In genomic region chr5:109691248-109691574, GRCh38 we compare ENCODE assay signal across 7 cellular contexts. TPM values are rescaled to one million over a fixed set of nuclear protein-coding genes. Genes with fewer than 3 reads are reported as not detected.
A peak's percentile ranks its signal among the peaks of the same experiment; 100 is the strongest.
DNase-seq lines count a peak whose midpoint lies in the region; ATAC-seq and TF ChIP-seq lines count a peak whose summit lies in the region.

No MANE protein-coding gene starts in this region.

- ATAC-seq in GM21717 (IDR thresholded peaks at IDR 0.05; ENCODE audit: unreplicated experiment) (no peak), GM21529 (IDR thresholded peaks at IDR 0.05; ENCODE audit: unreplicated experiment) (no peak)

- H3K27me3 Mint-ChIP-seq in T-helper 2 cell treated with Interferon-gamma antibody and Interleukin-4, amounts not matched to agents 5 μg/mL and 100 μg/mL, for 36 hours (ENCODE audit: low read depth) = peaks cover under 1% of the 10 kb centered on the region

- peaks cover 3% of the 10 kb centered on the region for H3K36me3 Mint-ChIP-seq in T-helper 2 cell treated with Interferon-gamma antibody and Interleukin-4, amounts not matched to agents 5 μg/mL and 100 μg/mL, for 36 hours (ENCODE audit: low read depth)

- H3K4me1 Mint-ChIP-seq in T-helper 2 cell treated with Interferon-gamma antibody and Interleukin-4, amounts not matched to agents 5 μg/mL and 100 μg/mL, for 36 hours (ENCODE audit: low read depth) = peaks cover 43% of the 10 kb centered on the region

- H3K4me1 ChIP-seq in skeletal muscle satellite cell (ENCODE audit: control insufficient read depth, insufficient read depth, low read length) = peaks cover 44% of the 10 kb centered on the region

- H3K36me3 ChIP-seq in skeletal muscle satellite cell (ENCODE audit: insufficient read depth, low read length) = no peaks in the 10 kb centered on the region

- DNase-seq in HEK293T (ENCODE audit: extremely low spot score) = peak; percentile 10
- peak; percentile 37 for DNase-seq in T-helper 2 cell treated with Interferon-gamma antibody and Interleukin-4, amounts not matched to agents 5 μg/mL and 100 μg/mL, for 36 hours (ENCODE audit: low spot score)
- DNase-seq in fibroblast of mammary gland (ENCODE audit: low read depth) = no peak
- no peak for DNase-seq in ACHN

- peak overlapping the region; percentile 87 for H3K27ac Mint-ChIP-seq in T-helper 2 cell treated with Interferon-gamma antibody and Interleukin-4, amounts not matched to agents 5 μg/mL and 100 μg/mL, for 36 hours

- CTCF ChIA-PET in HEK293T (lab: Yijun Ruan, JAX) = interaction anchor here (1.5 to 2.3 kb wide), 2 partner anchors 10 to 28 kb away, joined by 3 to 4 read pairs; no protein-coding TSS in a partner anchor

- H3K4me2 ChIP-seq in skeletal muscle satellite cell (ENCODE audit: low read length) = peak overlapping the region; percentile 81

- TF ChIP-seq CTCF in fibroblast of mammary gland (conservative IDR thresholded peaks at IDR 0.05; ENCODE audit: control insufficient read depth, insufficient read depth, low read depth, low read length) = no peak

- H3K4me3 ChIP-seq in fibroblast of mammary gland (ENCODE audit: control insufficient read depth, low read depth, low read length) = peak overlapping the region; percentile 75
- peak overlapping the region; percentile 96 for H3K4me3 ChIP-seq in skeletal muscle satellite cell (ENCODE audit: low read length)

- peaks cover 7% of the 10 kb centered on the region for H3K9me3 ChIP-seq in skeletal muscle satellite cell (replicated peaks; ENCODE audit: low read length)

- peaks cover 12% of the 10 kb centered on the region for H3K9me3 Mint-ChIP-seq in T-helper 2 cell treated with Interferon-gamma antibody and Interleukin-4, amounts not matched to agents 5 μg/mL and 100 μg/mL, for 36 hours

- peak overlapping the region; percentile 94 for H3K9ac ChIP-seq in skeletal muscle satellite cell (ENCODE audit: low read depth, low read length)

- POLR2A ChIA-PET in HEK293T (lab: Yijun Ruan, JAX) = interaction anchor here (1.0 kb wide), 1 partner anchor 175 kb away, joined by 3 read pairs; no protein-coding TSS in a partner anchor

- no peaks in the 10 kb centered on the region for H3K27me3 ChIP-seq in skeletal muscle satellite cell (ENCODE audit: control insufficient read depth, insufficient read depth, low read length)

- peak overlapping the region; percentile 85 for H3K4me3 Mint-ChIP-seq in T-helper 2 cell treated with Interferon-gamma antibody and Interleukin-4, amounts not matched to agents 5 μg/mL and 100 μg/mL, for 36 hours

- in situ Hi-C loops in ACHN (cut with HindIII; ENCODE audit: low pct_ligation_motif_present, low pct_unique_long_range_greater_than_20kb, low sequenced_read_pairs) = no loop called here

TF ChIP-seq in HEK293T, 16 proteins besides CTCF, POLR2A, EP300 and RAD21:
- 0 out of 2 replicates have a peak, but pooled peaks have one; percentile 5 for TF ChIP-seq L3MBTL2 (conservative IDR thresholded peaks at IDR 0.05)
- TF ChIP-seq FOXA1 (IDR thresholded peaks at IDR 0.05) = no peak
- no peak for TF ChIP-seq FOXK2 (IDR thresholded peaks at IDR 0.05)

RNA-seq across cellular contexts. Expression of gene MAN2A1, which starts 1.5 kb away (rescaled TPM):
- total RNA-seq in skeletal muscle satellite cell (2012; rRNA removed) = 35.6 and 39.0 TPM in 2 replicates

Comparison
In these comparisons a context has a peak if more than half of its experiments do, and no peak if none do; other contexts are left out.
1. DNase-seq: peak in HEK293T (single experiment) and T-helper 2 cell treated with Interferon-gamma antibody and Interleukin-4, amounts not matched to agents 5 μg/mL and 100 μg/mL, for 36 hours (single experiment); none in fibroblast of mammary gland (single experiment) and ACHN (single experiment).